In the genomic region with DNA sequence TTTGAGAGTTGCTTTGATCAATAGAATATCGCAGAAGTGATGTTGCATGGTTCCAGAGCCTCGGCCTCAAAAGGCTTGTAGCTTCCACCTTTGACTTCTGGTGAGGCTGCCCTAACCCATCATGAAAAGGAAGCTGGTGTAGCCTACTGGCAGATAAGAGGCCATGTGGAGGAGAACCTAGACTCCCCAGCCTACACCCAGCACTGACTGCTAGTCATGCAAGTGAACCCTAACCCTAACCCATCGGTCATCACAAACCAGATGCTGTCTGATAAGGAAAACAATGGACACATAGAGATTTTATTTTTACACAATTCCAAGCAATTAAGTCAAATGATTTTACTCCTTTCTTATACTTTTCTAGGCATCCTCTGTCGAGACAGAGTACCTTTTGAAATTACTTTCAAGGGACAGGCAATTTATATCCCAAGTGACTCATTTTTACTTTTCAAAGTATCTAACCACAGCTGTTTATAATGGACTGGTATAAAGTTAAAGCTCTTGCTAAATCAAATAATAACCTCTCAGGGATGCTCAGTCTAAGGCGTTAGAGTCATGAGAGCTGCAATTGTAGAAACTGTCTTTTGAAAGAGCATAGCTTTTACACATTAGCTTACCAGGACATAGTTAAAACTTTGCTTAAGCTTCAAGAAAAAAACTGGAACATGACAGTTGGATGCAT, we compare ENCODE assay signal across 1 cellular context.
A peak's percentile ranks its signal among the peaks of the same experiment; 100 is the strongest.
TF ChIP-seq lines count a peak whose summit lies in the region.

No MANE protein-coding gene starts in this region.

TF ChIP-seq in K562, 482 proteins besides CTCF, POLR2A, EP300 and RAD21 (continued from another document and continues in another):
- TF ChIP-seq, protein P1, sequence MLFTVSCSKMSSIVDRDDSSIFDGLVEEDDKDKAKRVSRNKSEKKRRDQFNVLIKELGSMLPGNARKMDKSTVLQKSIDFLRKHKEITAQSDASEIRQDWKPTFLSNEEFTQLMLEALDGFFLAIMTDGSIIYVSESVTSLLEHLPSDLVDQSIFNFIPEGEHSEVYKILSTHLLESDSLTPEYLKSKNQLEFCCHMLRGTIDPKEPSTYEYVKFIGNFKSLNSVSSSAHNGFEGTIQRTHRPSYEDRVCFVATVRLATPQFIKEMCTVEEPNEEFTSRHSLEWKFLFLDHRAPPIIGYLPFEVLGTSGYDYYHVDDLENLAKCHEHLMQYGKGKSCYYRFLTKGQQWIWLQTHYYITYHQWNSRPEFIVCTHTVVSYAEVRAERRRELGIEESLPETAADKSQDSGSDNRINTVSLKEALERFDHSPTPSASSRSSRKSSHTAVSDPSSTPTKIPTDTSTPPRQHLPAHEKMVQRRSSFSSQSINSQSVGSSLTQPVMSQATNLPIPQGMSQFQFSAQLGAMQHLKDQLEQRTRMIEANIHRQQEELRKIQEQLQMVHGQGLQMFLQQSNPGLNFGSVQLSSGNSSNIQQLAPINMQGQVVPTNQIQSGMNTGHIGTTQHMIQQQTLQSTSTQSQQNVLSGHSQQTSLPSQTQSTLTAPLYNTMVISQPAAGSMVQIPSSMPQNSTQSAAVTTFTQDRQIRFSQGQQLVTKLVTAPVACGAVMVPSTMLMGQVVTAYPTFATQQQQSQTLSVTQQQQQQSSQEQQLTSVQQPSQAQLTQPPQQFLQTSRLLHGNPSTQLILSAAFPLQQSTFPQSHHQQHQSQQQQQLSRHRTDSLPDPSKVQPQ (CRISPR knock-in tag; IDR thresholded peaks at IDR 0.05; ENCODE audit: borderline replicate concordance) = no peak
- TF ChIP-seq FOXP1 (CRISPR knock-in tag; IDR thresholded peaks at IDR 0.05) (no peak), ZNF174 (CRISPR knock-in tag; IDR thresholded peaks at IDR 0.05) (no peak), KLF1 (tag; IDR thresholded peaks at IDR 0.05) (no peak), SRSF7 (optimal IDR thresholded peaks at IDR 0.05; ENCODE audit: low read depth, low read length) (no peak), NFRKB (IDR thresholded peaks at IDR 0.05; ENCODE audit: low read depth) (no peak), HSF4 (CRISPR knock-in tag; IDR thresholded peaks at IDR 0.05; ENCODE audit: borderline replicate concordance) (no peak), MYC (IDR thresholded peaks at IDR 0.05; ENCODE audit: low read depth, low read length) (peak; percentile 43; the same call in 1 of the 2 replicates), MYC (CRISPR knock-in tag; IDR thresholded peaks at IDR 0.05; ENCODE audit: borderline replicate concordance, low read depth) (no peak), ZSCAN32 (CRISPR knock-in tag; IDR thresholded peaks at IDR 0.05) (no peak), SIX5 (IDR thresholded peaks at IDR 0.05; ENCODE audit: borderline replicate concordance in 1 of 2, insufficient read depth in 1 of 2, low read depth in 1 of 2, low read length in 2 of 2) (no peak), EWSR1 (IDR thresholded peaks at IDR 0.05; ENCODE audit: borderline replicate concordance, low read depth, partially characterized antibody) (no peak), SRF (CRISPR knock-in tag; IDR thresholded peaks at IDR 0.05) (no peak), PYGO2 (tag; IDR thresholded peaks at IDR 0.05) (no peak), RBM39 (optimal IDR thresholded peaks at IDR 0.05; ENCODE audit: low read depth, low read length) (no peak), RBM17 (IDR thresholded peaks at IDR 0.05; ENCODE audit: borderline replicate concordance, low read depth, low read length) (no peak), EHMT2 (IDR thresholded peaks at IDR 0.05) (no peak), FOXK2 (conservative IDR thresholded peaks at IDR 0.05 in 1 of 2, IDR thresholded peaks at IDR 0.05 in 1 of 2; ENCODE audit: low read depth in 2 of 2) (no peak), ZNF23 (CRISPR knock-in tag; IDR thresholded peaks at IDR 0.05) (no peak), ZNF121 (CRISPR knock-in tag; conservative IDR thresholded peaks at IDR 0.05) (no peak), POLR2B (IDR thresholded peaks at IDR 0.05; ENCODE audit: low read depth, partially characterized antibody) (no peak), SMARCE1 (IDR thresholded peaks at IDR 0.05) (no peak), NR2C2 (CRISPR knock-in tag; IDR thresholded peaks at IDR 0.05) (no peak), NR2C2 (tag; IDR thresholded peaks at IDR 0.05) (peak; percentile 46), NR2C1 (IDR thresholded peaks at IDR 0.05) (peak; percentile 22; the same call in 1 of the 2 replicates), NR2C1 (tag; IDR thresholded peaks at IDR 0.05) (peak; percentile 71), HDAC1 (IDR thresholded peaks at IDR 0.05) (no peak), NELFE (IDR thresholded peaks at IDR 0.05; ENCODE audit: insufficient read depth, insufficient read length) (no peak), RCOR1 (IDR thresholded peaks at IDR 0.05; ENCODE audit: borderline replicate concordance in 1 of 2, low read depth in 2 of 2, low read length in 2 of 2) (0 out of 4 replicates have a peak, but pooled peaks of 1 of the 2 experiments have one; percentile 27), KHSRP (IDR thresholded peaks at IDR 0.05) (no peak), NFXL1 (CRISPR knock-in tag; IDR thresholded peaks at IDR 0.05) (no peak), NONO (IDR thresholded peaks at IDR 0.05; ENCODE audit: low read depth in 2 of 2, low read length in 1 of 2) (no peak), ZNF76 (CRISPR knock-in tag; IDR thresholded peaks at IDR 0.05; ENCODE audit: borderline replicate concordance) (no peak), SAP30 (IDR thresholded peaks at IDR 0.05; ENCODE audit: borderline replicate concordance, insufficient read depth, low read depth, low read length, poor library complexity, severe bottlenecking) (no peak), PHF20 (IDR thresholded peaks at IDR 0.05; ENCODE audit: partially characterized antibody) (no peak), PCBP1 (IDR thresholded peaks at IDR 0.05; ENCODE audit: low read depth, low read length, poor library complexity, severe bottlenecking) (no peak), EGR1 (conservative IDR thresholded peaks at IDR 0.05) (no peak), CBFA2T3 (IDR thresholded peaks at IDR 0.05) (peak; percentile 74), ZNF282 (CRISPR knock-in tag; IDR thresholded peaks at IDR 0.05) (no peak), ZNF347 (CRISPR knock-in tag; IDR thresholded peaks at IDR 0.05; ENCODE audit: low read depth) (no peak), CEBPB (tag; IDR thresholded peaks at IDR 0.05) (no peak), MEIS2 (IDR thresholded peaks at IDR 0.05; ENCODE audit: partially characterized antibody) (peak; percentile 50)
- TF ChIP-seq, protein P2, sequence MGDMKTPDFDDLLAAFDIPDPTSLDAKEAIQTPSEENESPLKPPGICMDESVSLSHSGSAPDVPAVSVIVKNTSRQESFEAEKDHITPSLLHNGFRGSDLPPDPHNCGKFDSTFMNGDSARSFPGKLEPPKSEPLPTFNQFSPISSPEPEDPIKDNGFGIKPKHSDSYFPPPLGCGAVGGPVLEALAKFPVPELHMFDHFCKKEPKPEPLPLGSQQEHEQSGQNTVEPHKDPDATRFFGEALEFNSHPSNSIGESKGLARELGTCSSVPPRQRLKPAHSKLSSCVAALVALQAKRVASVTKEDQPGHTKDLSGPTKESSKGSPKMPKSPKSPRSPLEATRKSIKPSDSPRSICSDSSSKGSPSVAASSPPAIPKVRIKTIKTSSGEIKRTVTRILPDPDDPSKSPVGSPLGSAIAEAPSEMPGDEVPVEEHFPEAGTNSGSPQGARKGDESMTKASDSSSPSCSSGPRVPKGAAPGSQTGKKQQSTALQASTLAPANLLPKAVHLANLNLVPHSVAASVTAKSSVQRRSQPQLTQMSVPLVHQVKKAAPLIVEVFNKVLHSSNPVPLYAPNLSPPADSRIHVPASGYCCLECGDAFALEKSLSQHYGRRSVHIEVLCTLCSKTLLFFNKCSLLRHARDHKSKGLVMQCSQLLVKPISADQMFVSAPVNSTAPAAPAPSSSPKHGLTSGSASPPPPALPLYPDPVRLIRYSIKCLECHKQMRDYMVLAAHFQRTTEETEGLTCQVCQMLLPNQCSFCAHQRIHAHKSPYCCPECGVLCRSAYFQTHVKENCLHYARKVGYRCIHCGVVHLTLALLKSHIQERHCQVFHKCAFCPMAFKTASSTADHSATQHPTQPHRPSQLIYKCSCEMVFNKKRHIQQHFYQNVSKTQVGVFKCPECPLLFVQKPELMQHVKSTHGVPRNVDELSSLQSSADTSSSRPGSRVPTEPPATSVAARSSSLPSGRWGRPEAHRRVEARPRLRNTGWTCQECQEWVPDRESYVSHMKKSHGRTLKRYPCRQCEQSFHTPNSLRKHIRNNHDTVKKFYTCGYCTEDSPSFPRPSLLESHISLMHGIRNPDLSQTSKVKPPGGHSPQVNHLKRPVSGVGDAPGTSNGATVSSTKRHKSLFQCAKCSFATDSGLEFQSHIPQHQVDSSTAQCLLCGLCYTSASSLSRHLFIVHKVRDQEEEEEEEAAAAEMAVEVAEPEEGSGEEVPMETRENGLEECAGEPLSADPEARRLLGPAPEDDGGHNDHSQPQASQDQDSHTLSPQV (IDR thresholded peaks at IDR 0.05) = 0 out of 2 replicates have a peak, but pooled peaks have one; percentile 37
- TF ChIP-seq, protein P3, sequence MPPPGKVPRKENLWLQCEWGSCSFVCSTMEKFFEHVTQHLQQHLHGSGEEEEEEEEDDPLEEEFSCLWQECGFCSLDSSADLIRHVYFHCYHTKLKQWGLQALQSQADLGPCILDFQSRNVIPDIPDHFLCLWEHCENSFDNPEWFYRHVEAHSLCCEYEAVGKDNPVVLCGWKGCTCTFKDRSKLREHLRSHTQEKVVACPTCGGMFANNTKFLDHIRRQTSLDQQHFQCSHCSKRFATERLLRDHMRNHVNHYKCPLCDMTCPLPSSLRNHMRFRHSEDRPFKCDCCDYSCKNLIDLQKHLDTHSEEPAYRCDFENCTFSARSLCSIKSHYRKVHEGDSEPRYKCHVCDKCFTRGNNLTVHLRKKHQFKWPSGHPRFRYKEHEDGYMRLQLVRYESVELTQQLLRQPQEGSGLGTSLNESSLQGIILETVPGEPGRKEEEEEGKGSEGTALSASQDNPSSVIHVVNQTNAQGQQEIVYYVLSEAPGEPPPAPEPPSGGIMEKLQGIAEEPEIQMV (tag; conservative IDR thresholded peaks at IDR 0.05; ENCODE audit: low read depth) = no peak
- TF ChIP-seq, protein P4, sequence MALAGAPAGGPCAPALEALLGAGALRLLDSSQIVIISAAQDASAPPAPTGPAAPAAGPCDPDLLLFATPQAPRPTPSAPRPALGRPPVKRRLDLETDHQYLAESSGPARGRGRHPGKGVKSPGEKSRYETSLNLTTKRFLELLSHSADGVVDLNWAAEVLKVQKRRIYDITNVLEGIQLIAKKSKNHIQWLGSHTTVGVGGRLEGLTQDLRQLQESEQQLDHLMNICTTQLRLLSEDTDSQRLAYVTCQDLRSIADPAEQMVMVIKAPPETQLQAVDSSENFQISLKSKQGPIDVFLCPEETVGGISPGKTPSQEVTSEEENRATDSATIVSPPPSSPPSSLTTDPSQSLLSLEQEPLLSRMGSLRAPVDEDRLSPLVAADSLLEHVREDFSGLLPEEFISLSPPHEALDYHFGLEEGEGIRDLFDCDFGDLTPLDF (CRISPR knock-in tag; IDR thresholded peaks at IDR 0.05) = no peak
- TF ChIP-seq, protein P5, sequence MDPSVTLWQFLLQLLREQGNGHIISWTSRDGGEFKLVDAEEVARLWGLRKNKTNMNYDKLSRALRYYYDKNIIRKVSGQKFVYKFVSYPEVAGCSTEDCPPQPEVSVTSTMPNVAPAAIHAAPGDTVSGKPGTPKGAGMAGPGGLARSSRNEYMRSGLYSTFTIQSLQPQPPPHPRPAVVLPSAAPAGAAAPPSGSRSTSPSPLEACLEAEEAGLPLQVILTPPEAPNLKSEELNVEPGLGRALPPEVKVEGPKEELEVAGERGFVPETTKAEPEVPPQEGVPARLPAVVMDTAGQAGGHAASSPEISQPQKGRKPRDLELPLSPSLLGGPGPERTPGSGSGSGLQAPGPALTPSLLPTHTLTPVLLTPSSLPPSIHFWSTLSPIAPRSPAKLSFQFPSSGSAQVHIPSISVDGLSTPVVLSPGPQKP (CRISPR knock-in tag; IDR thresholded peaks at IDR 0.05) = no peak
- TF ChIP-seq, protein P6, sequence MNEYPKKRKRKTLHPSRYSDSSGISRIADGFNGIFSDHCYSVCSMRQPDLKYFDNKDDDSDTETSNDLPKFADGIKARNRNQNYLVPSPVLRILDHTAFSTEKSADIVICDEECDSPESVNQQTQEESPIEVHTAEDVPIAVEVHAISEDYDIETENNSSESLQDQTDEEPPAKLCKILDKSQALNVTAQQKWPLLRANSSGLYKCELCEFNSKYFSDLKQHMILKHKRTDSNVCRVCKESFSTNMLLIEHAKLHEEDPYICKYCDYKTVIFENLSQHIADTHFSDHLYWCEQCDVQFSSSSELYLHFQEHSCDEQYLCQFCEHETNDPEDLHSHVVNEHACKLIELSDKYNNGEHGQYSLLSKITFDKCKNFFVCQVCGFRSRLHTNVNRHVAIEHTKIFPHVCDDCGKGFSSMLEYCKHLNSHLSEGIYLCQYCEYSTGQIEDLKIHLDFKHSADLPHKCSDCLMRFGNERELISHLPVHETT (CRISPR knock-in tag; conservative IDR thresholded peaks at IDR 0.05 in 1 of 2, IDR thresholded peaks at IDR 0.05 in 1 of 2) = no peak
- TF ChIP-seq, protein P7, sequence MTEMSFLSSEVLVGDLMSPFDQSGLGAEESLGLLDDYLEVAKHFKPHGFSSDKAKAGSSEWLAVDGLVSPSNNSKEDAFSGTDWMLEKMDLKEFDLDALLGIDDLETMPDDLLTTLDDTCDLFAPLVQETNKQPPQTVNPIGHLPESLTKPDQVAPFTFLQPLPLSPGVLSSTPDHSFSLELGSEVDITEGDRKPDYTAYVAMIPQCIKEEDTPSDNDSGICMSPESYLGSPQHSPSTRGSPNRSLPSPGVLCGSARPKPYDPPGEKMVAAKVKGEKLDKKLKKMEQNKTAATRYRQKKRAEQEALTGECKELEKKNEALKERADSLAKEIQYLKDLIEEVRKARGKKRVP (CRISPR knock-in tag; IDR thresholded peaks at IDR 0.05) = no peak
- TF ChIP-seq, protein P8, sequence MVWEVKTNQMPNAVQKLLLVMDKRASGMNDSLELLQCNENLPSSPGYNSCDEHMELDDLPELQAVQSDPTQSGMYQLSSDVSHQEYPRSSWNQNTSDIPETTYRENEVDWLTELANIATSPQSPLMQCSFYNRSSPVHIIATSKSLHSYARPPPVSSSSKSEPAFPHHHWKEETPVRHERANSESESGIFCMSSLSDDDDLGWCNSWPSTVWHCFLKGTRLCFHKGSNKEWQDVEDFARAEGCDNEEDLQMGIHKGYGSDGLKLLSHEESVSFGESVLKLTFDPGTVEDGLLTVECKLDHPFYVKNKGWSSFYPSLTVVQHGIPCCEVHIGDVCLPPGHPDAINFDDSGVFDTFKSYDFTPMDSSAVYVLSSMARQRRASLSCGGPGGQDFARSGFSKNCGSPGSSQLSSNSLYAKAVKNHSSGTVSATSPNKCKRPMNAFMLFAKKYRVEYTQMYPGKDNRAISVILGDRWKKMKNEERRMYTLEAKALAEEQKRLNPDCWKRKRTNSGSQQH (CRISPR knock-in tag; IDR thresholded peaks at IDR 0.05) = no peak
- TF ChIP-seq, protein P9, sequence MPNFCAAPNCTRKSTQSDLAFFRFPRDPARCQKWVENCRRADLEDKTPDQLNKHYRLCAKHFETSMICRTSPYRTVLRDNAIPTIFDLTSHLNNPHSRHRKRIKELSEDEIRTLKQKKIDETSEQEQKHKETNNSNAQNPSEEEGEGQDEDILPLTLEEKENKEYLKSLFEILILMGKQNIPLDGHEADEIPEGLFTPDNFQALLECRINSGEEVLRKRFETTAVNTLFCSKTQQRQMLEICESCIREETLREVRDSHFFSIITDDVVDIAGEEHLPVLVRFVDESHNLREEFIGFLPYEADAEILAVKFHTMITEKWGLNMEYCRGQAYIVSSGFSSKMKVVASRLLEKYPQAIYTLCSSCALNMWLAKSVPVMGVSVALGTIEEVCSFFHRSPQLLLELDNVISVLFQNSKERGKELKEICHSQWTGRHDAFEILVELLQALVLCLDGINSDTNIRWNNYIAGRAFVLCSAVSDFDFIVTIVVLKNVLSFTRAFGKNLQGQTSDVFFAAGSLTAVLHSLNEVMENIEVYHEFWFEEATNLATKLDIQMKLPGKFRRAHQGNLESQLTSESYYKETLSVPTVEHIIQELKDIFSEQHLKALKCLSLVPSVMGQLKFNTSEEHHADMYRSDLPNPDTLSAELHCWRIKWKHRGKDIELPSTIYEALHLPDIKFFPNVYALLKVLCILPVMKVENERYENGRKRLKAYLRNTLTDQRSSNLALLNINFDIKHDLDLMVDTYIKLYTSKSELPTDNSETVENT (CRISPR knock-in tag; IDR thresholded peaks at IDR 0.05) = no peak
